1 cellular context compared by ENCODE assay signal in genomic region chr7:132080967-132081668, GRCh38.
TF ChIP-seq lines count a peak whose summit lies in the region.

No MANE protein-coding gene starts in this region.

TF ChIP-seq in GM23338, 12 proteins besides CTCF, POLR2A, EP300 and RAD21 (continued from another document):
- TF ChIP-seq REST (IDR thresholded peaks at IDR 0.05; ENCODE audit: unreplicated experiment) = no peak
- TF ChIP-seq EZH2phosphoT487 (IDR thresholded peaks at IDR 0.05; ENCODE audit: unreplicated experiment) = no peak
- TF ChIP-seq JUNB (IDR thresholded peaks at IDR 0.05; ENCODE audit: unreplicated experiment) = no peak
- no peak for TF ChIP-seq NANOG (IDR thresholded peaks at IDR 0.05; ENCODE audit: borderline replicate concordance)
- TF ChIP-seq STAT1 (IDR thresholded peaks at IDR 0.05; ENCODE audit: unreplicated experiment) = no peak
- no peak for TF ChIP-seq ETS1 (IDR thresholded peaks at IDR 0.05)
- TF ChIP-seq EZH2 (IDR thresholded peaks at IDR 0.05; ENCODE audit: low read depth, unreplicated experiment) = no peak
